1 cellular context compared by ENCODE assay signal in the genomic region with DNA sequence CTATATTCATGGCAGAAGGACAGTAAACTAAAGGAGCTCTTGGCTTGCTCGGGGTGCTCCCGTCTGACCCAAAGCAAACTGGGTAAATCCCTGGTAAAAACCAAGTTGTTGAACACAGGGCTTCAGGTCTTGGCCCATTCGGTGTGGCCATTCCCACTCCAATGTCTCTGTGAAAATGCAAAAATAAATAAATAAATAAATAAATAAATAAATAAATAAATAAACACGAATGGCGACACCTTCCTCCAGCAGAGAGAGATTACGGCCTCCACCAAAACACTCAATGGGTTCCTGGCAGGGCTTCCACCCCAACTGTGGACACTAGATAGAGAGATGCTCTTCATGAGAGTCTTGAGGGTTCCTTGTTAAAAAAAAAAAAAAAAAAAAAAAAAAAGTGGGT.
TF ChIP-seq lines count a peak whose summit lies in the region.

No MANE protein-coding gene starts in this region.

TF ChIP-seq in HEK293, 187 proteins besides CTCF, POLR2A, EP300 and RAD21 (continued from another document):
- TF ChIP-seq BCL11A (tag by site-specific recombination; IDR thresholded peaks at IDR 0.05; ENCODE audit: low read depth) (no peak), ZNF530 (tag by site-specific recombination; IDR thresholded peaks at IDR 0.05; ENCODE audit: low read depth) (0 out of 2 replicates have a peak, but pooled peaks have one; percentile 74), ZNF19 (tag by site-specific recombination; IDR thresholded peaks at IDR 0.05; ENCODE audit: low read depth) (0 out of 2 replicates have a peak, but pooled peaks have one; percentile 37), ZNF621 (tag by site-specific recombination; IDR thresholded peaks at IDR 0.05) (no peak), ZNF23 (tag by site-specific recombination; IDR thresholded peaks at IDR 0.05; ENCODE audit: borderline replicate concordance) (no peak), ZNF202 (tag by site-specific recombination; IDR thresholded peaks at IDR 0.05; ENCODE audit: borderline replicate concordance) (peak; percentile 76; the same call in 1 of the 2 replicates), RBAK (tag by site-specific recombination; IDR thresholded peaks at IDR 0.05) (peak; percentile 49; the same call in 1 of the 2 replicates), ZBTB20 (tag by site-specific recombination; IDR thresholded peaks at IDR 0.05) (no peak), ZNF266 (tag by site-specific recombination; IDR thresholded peaks at IDR 0.05; ENCODE audit: low read depth) (peak; percentile 79), BCL11B (tag by site-specific recombination; IDR thresholded peaks at IDR 0.05; ENCODE audit: low read depth) (no peak), SP3 (tag by site-specific recombination; IDR thresholded peaks at IDR 0.05) (peak; percentile 20; the same call in 1 of the 2 replicates)
